In the genomic region with DNA sequence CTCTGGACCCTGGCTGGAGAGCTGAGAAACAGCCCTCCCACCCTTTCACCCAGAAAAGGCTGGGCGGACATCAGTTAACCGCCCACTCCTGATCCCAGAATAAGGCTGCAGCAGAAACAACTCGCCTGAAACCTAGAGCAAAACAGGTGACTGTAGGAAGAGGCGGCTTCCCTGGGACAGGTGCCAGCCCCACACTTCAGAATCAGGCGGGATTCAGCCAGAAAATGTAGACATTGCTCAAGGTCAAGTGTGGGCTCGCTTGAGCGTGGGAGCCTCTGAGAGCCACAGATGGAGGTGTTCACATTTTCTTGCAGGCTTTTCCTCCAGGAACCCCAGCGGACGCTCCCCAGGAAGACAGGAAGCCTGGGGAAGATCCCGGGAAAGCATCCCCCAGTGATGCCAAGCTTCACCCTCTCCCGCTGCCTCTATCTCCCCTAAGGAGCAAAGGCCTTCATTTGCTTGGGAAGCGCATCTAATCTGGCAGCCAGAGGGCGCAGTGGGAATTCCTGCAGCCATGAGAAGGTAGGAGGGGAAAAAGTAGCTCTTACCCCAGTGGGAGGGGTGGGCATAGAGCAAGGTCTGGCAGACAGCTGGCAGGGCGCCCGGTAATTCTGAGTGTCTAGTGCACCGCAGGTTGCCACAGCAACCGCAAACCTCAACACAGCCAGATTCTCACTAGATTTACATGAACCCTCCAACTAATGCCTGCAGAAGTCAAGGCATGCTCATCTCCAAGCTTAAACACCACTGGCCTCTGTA, we compare ENCODE assay signal across 9 cellular contexts.
DNase-seq lines count a peak whose midpoint lies in the region; ATAC-seq and TF ChIP-seq lines count a peak whose summit lies in the region.
"Had no signal": no experiment of that assay in that cellular context is flagged by ENCODE, and none has a peak within 500 bp of the region (broad histone marks: within the 10 kb centered on the region; RNA-seq: fewer than 3 reads in every experiment).

No MANE protein-coding gene starts in this region.

- no peak overlapping the region for H2AFZ ChIP-seq in mesenchymal stem cell (ENCODE audit: low read depth, low read length)

- H2BK12ac ChIP-seq in mesenchymal stem cell (ENCODE audit: low read length in 2 of 2), result no peak overlapping the region

- TF ChIP-seq CTCF in AG09319 (IDR thresholded peaks at IDR 0.05; ENCODE audit: low read depth, low read length), result peak; percentile 21

- no peak overlapping the region for H3K4ac ChIP-seq in mesenchymal stem cell (ENCODE audit: low read depth in 1 of 2, low read length in 2 of 2)

- H3K4me2 ChIP-seq in mesenchymal stem cell (ENCODE audit: low read length, poor library complexity, severe bottlenecking), result no peak overlapping the region

- no peaks in the 10 kb centered on the region for H3K27me3 ChIP-seq in mesenchymal stem cell (ENCODE audit: control insufficient read depth in 1 of 2, insufficient read depth in 1 of 2, low read length in 2 of 2)

- WGBS in mesenchymal stem cell, result 65% methylated on average over 16 of the region's 17 CpGs

- H4K91ac ChIP-seq in mesenchymal stem cell (ENCODE audit: low read length), result no peak overlapping the region

- H2BK5ac ChIP-seq in mesenchymal stem cell (ENCODE audit: low read depth, low read length, poor library complexity, severe bottlenecking), result no peak overlapping the region

- no peak overlapping the region for H3K4me3 ChIP-seq in mesenchymal stem cell (ENCODE audit: insufficient read depth in 1 of 2, low read depth in 1 of 2, low read length in 2 of 2)

- no peak overlapping the region for H4K8ac ChIP-seq in mesenchymal stem cell (ENCODE audit: low read length)

- no peak overlapping the region for H2AK5ac ChIP-seq in mesenchymal stem cell (ENCODE audit: low read length, severe bottlenecking)

- no peak overlapping the region for H3K23ac ChIP-seq in mesenchymal stem cell (ENCODE audit: low read length in 2 of 2)

- peaks cover 0 to 2% of the 10 kb centered on the region in 2 donors for H3K4me1 Mint-ChIP-seq in effector memory CD8-positive, alpha-beta T cell (ENCODE audit: low read depth in 2 of 2)

- H3K4me3 Mint-ChIP-seq in effector memory CD8-positive, alpha-beta T cell, result no peak overlapping the region
- H3K4me3 Mint-ChIP-seq: dendritic cell treated with granulocyte-macrophage colony-stimulating factor and Interleukin-4, amounts not matched to agents 40 ng/mL and 50 ng/mL, for 4 days had no signal

- no peak overlapping the region for H2BK120ac ChIP-seq in mesenchymal stem cell (ENCODE audit: low read depth, low read length)

- H3K18ac ChIP-seq in mesenchymal stem cell (ENCODE audit: low read depth in 1 of 2, low read length in 2 of 2), result no peak overlapping the region

- H2BK15ac ChIP-seq in mesenchymal stem cell (ENCODE audit: low read depth, poor library complexity, severe bottlenecking), result no peak overlapping the region

- H3K36me3 ChIP-seq in mesenchymal stem cell (ENCODE audit: control insufficient read depth in 1 of 2, insufficient read depth in 2 of 2, low read depth in 1 of 2, low read length in 2 of 2), result no peaks in the 10 kb centered on the region

- H3K4me1 ChIP-seq in mesenchymal stem cell (ENCODE audit: control insufficient read depth, insufficient read depth, low read depth, low read length), result peaks cover 16% of the 10 kb centered on the region

- H3K27ac ChIP-seq in mesenchymal stem cell (ENCODE audit: low read length, poor library complexity, severe bottlenecking), result peak overlapping the region; percentile 3

- no peak for ATAC-seq in HG03135 (IDR thresholded peaks at IDR 0.05; ENCODE audit: unreplicated experiment)
- no peak for ATAC-seq in effector memory CD8-positive, alpha-beta T cell (replicated peaks)
- ATAC-seq in GM18502 (IDR thresholded peaks at IDR 0.05; ENCODE audit: poor library complexity, unreplicated experiment), result no peak

- peaks cover 0 to 23% of the 10 kb centered on the region in 2 donors for H3K27me3 Mint-ChIP-seq in effector memory CD8-positive, alpha-beta T cell
- H3K27me3 Mint-ChIP-seq: dendritic cell treated with granulocyte-macrophage colony-stimulating factor and Interleukin-4, amounts not matched to agents 40 ng/mL and 50 ng/mL, for 4 days had no signal

- H3K79me1 ChIP-seq in mesenchymal stem cell (replicated peaks; ENCODE audit: low read length, poor library complexity, severe bottlenecking), result no peaks in the 10 kb centered on the region

- no peaks in the 10 kb centered on the region for H3K9me3 Mint-ChIP-seq in effector memory CD8-positive, alpha-beta T cell
- H3K9me3 Mint-ChIP-seq: dendritic cell treated with granulocyte-macrophage colony-stimulating factor and Interleukin-4, amounts not matched to agents 40 ng/mL and 50 ng/mL, for 4 days had no signal

- no peak overlapping the region for H3K27ac Mint-ChIP-seq in effector memory CD8-positive, alpha-beta T cell
- H3K27ac Mint-ChIP-seq: dendritic cell treated with granulocyte-macrophage colony-stimulating factor and Interleukin-4, amounts not matched to agents 40 ng/mL and 50 ng/mL, for 4 days had no signal

- H3K36me3 Mint-ChIP-seq in effector memory CD8-positive, alpha-beta T cell (ENCODE audit: insufficient read depth), result no peaks in the 10 kb centered on the region

- H3K9ac ChIP-seq in mesenchymal stem cell (ENCODE audit: low read length), result no peak overlapping the region

- no peaks in the 10 kb centered on the region for H3K9me3 ChIP-seq in mesenchymal stem cell (ENCODE audit: control insufficient read depth, low read length)

- DNase-seq in AG09319 (ENCODE audit: extremely low read depth, low read depth), result no peak
- DNase-seq in HS-27A (ENCODE audit: low read depth), result peak; percentile 1
- peak; percentile 98 for DNase-seq in NCI-H524 treated with DMSO at 0.1 percent for 48 hours (lab: John Stamatoyannopoulos, UW)
- DNase-seq in cerebellum (ENCODE audit: low spot score), result peak; percentile 41
- DNase-seq in mesenchymal stem cell, result peak; percentile 32
- DNase-seq in effector memory CD8-positive, alpha-beta T cell, result no peak

- H3K14ac ChIP-seq in mesenchymal stem cell (ENCODE audit: low read length in 2 of 2), result no peak overlapping the region

Comparison
In these comparisons a context has a peak if more than half of its experiments do, and no peak if none do; other contexts are left out.
1. DNase-seq: peak in HS-27A (single experiment), NCI-H524 treated with DMSO at 0.1 percent for 48 hours (single experiment), cerebellum (single experiment) and mesenchymal stem cell (single experiment); none in AG09319 (single experiment) and effector memory CD8-positive, alpha-beta T cell (0 of 3).